Comparison of ENCODE assay signal across 11 cellular contexts in the genomic region with DNA sequence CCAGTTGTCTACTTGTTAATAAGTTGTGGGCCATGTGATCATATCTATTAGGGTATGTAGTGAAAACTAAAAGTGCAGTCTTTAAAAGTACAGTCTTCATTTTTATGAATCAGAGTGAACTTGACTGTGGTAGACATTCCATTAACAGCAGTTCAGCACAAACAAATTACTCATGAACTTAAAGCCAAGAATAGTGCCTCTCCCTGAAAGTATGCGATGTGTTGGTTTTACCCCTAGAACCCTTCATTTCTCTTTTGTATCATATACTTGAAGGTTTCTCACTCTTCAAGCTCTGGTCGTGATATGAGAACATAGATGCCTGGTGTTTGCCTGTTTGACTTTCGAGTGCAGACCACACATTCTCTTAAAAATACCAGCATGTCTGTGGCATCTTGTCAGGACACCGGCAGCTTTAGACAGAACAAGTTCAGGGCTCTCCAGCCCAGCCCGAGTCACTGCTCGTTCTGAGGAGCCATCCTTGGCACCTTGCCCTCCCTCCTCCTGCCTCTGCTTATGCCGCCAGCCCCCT.
DNase-seq lines count a peak whose midpoint lies in the region; ATAC-seq and TF ChIP-seq lines count a peak whose summit lies in the region.
"Had no signal": no experiment of that assay in that cellular context is flagged by ENCODE, and none has a peak within 500 bp of the region (broad histone marks: within the 10 kb centered on the region; RNA-seq: fewer than 3 reads in every experiment).

No MANE protein-coding gene starts in this region.

- peaks cover 6% of the 10 kb centered on the region for H3K4me1 Mint-ChIP-seq in activated CD4-positive, alpha-beta memory T cell treated with anti-CD3 and anti-CD28 coated beads for 36 hours (ENCODE audit: low read depth)

- peak overlapping the region; percentile 50 to 54 for H3K27ac ChIP-seq in ascending aorta
- H3K27ac ChIP-seq: Peyer's patch had no signal

- ATAC-seq in GM18498 (IDR thresholded peaks at IDR 0.05; ENCODE audit: unreplicated experiment) (peak; percentile 64), Right ventricle myocardium inferior (no peak)

- POLR2A ChIA-PET in activated CD4-positive, alpha-beta memory T cell treated with anti-CD3 and anti-CD28 coated beads for 36 hours (lab: Charles Lee), result interaction anchor here (0.6 kb wide), 2 partner anchors 25 to 446 kb away, joined by 3 read pairs; no protein-coding TSS in a partner anchor

- CTCF ChIA-PET in activated CD4-positive, alpha-beta memory T cell treated with anti-CD3 and anti-CD28 coated beads for 36 hours (lab: Charles Lee), result no interaction called here

- no peaks in the 10 kb centered on the region for H3K9me3 ChIP-seq in ascending aorta
- H3K9me3 ChIP-seq: Peyer's patch had no signal

- intact Hi-C loops in ascending aorta (cut with DNase I) (no loop called here), Right ventricle myocardium inferior (cut with DNase I) (no loop called here)
- intact Hi-C loops in activated CD4-positive, alpha-beta memory T cell treated with anti-CD3 and anti-CD28 coated beads for 36 hours (cut with micrococcal nuclease), result no loop called here

- no peaks in the 10 kb centered on the region for H3K36me3 Mint-ChIP-seq in activated CD4-positive, alpha-beta memory T cell treated with anti-CD3 and anti-CD28 coated beads for 36 hours

- H3K36me3 ChIP-seq in ascending aorta, result no peaks in the 10 kb centered on the region
- H3K36me3 ChIP-seq: Peyer's patch had no signal

- H3K4me3 Mint-ChIP-seq in activated CD4-positive, alpha-beta memory T cell treated with anti-CD3 and anti-CD28 coated beads for 36 hours, result no peak overlapping the region

- TF ChIP-seq CTCF in ascending aorta (IDR thresholded peaks at IDR 0.05), result no peak

- no peaks in the 10 kb centered on the region for H3K27me3 Mint-ChIP-seq in activated CD4-positive, alpha-beta memory T cell treated with anti-CD3 and anti-CD28 coated beads for 36 hours

- DNase-seq in HCEC 1CT, result peak; percentile 85
- no peak for DNase-seq in ascending aorta (ENCODE audit: low spot score in 2 of 2)
- peak; percentile 74 for DNase-seq in non-pigmented ciliary epithelial cell (ENCODE audit: low read depth)
- DNase-seq in effector CD4-positive, alpha-beta T cell, result no peak
- no peak for DNase-seq in activated CD4-positive, alpha-beta memory T cell treated with anti-CD3 and anti-CD28 coated beads for 36 hours
- no peak for DNase-seq in NCI-H1436 treated with DMSO at 0.1 percent for 48 hours (lab: John Stamatoyannopoulos, UW)
- no peak for DNase-seq in Right ventricle myocardium inferior (ENCODE audit: missing footprints)
- DNase-seq: NCI-H1048; Peyer's patch; stimulated activated CD4-positive, alpha-beta T cell treated with anti-CD3 and anti-CD28 coated beads, Interleukin-4, amount 100 ng/mL, for 24 hours had no signal

- peaks cover 3 to 27% of the 10 kb centered on the region in 2 donors for H3K4me1 ChIP-seq in ascending aorta

- no peak overlapping the region for H3K27ac Mint-ChIP-seq in activated CD4-positive, alpha-beta memory T cell treated with anti-CD3 and anti-CD28 coated beads for 36 hours

- no peaks in the 10 kb centered on the region for H3K27me3 ChIP-seq in ascending aorta
- H3K27me3 ChIP-seq: Peyer's patch had no signal

- no peaks in the 10 kb centered on the region for H3K9me3 Mint-ChIP-seq in activated CD4-positive, alpha-beta memory T cell treated with anti-CD3 and anti-CD28 coated beads for 36 hours

- no peak overlapping the region for H3K4me3 ChIP-seq in ascending aorta
- H3K4me3 ChIP-seq: Peyer's patch had no signal

Comparison
In these comparisons a context has a peak if more than half of its experiments do, and no peak if none do; other contexts are left out.
1. DNase-seq: peak in HCEC 1CT (single experiment) and non-pigmented ciliary epithelial cell (single experiment); none in ascending aorta (0 of 2), effector CD4-positive, alpha-beta T cell (single experiment), activated CD4-positive, alpha-beta memory T cell treated with anti-CD3 and anti-CD28 coated beads for 36 hours (single experiment), NCI-H1436 treated with DMSO at 0.1 percent for 48 hours (single experiment) and Right ventricle myocardium inferior (single experiment).